ENCODE assay signal across 9 cellular contexts in the genomic region with DNA sequence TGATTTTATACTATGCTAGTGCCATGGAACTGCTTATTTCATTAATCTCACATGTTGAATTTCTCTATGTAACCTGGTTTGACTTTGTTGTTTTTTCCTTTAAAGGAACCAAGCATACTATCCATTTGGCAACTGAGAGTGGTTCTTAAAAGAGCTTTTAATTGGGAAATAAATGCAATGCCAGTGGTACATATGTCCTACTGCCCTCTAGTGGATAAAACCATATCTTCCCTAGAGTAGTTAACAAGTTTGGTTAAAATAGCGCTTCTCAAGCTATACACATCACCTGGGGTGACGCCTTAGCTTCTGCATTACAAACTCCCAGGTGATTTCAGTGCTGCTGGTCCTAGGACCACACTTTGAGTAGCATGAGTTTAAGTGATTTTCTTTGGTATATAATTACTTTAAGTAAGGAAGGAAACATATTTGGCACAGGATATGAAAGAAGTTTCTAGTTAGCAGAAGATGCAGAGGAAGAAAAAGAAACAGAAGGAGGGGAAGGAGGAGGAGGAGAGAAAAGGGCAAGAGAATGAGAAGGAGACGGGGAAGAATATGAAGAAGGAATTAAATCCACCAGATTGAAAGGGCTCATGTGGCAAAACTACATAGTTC. TPM values are rescaled to one million over a fixed set of nuclear protein-coding genes. Genes with fewer than 3 reads are reported as not detected.
A peak's percentile ranks its signal among the peaks of the same experiment; 100 is the strongest.
DNase-seq lines count a peak whose midpoint lies in the region; ATAC-seq and TF ChIP-seq lines count a peak whose summit lies in the region.
"Had no signal": no experiment of that assay in that cellular context is flagged by ENCODE, and none has a peak within 500 bp of the region (broad histone marks: within the 10 kb centered on the region; RNA-seq: fewer than 3 reads in every experiment).

No MANE protein-coding gene starts in this region.

- peaks cover 8% of the 10 kb centered on the region for H3K4me1 ChIP-seq in endodermal cell (ENCODE audit: control insufficient read depth, insufficient read depth, low read length)
- no peaks in the 10 kb centered on the region for H3K4me1 ChIP-seq in mucosa of descending colon (ENCODE audit: low read depth)

- H3K4me3 ChIP-seq in endodermal cell (ENCODE audit: low read length) = no peak overlapping the region
- no peak overlapping the region for H3K4me3 ChIP-seq in neural cell (ENCODE audit: low read length)
- H3K4me3 ChIP-seq in mucosa of descending colon = no peak overlapping the region

- TF ChIP-seq CTCF in activated CD8-positive, alpha-beta T cell treated with anti-CD3 and anti-CD28 coated beads for 36 hours (IDR thresholded peaks at IDR 0.05) = peak; percentile 46
- TF ChIP-seq CTCF in endodermal cell (conservative IDR thresholded peaks at IDR 0.05) (peak; percentile 85), neural cell (IDR thresholded peaks at IDR 0.05; ENCODE audit: poor library complexity, severe bottlenecking) (peak; percentile 49), mucosa of descending colon (IDR thresholded peaks at IDR 0.05) (no peak)

- no peak overlapping the region for H3K27ac ChIP-seq in endodermal cell (ENCODE audit: low read depth, low read length)
- no peak overlapping the region for H3K27ac ChIP-seq in neural cell (ENCODE audit: low read length)

- H3K4me1 Mint-ChIP-seq in activated CD8-positive, alpha-beta T cell treated with anti-CD3 and anti-CD28 coated beads for 36 hours (ENCODE audit: low read depth) = no peaks in the 10 kb centered on the region
- no peaks in the 10 kb centered on the region for H3K4me1 Mint-ChIP-seq in activated CD8-positive, alpha-beta T cell treated with anti-CD3 and anti-CD28 coated beads, Interleukin-2, amount 10 ng/mL, durations not matched to agents 7 days and 5 days (ENCODE audit: low read depth)
- H3K4me1 Mint-ChIP-seq in endodermal cell = peaks cover 42% of the 10 kb centered on the region
- H3K4me1 Mint-ChIP-seq: central memory CD8-positive, alpha-beta T cell had no signal

- intact Hi-C loops in activated CD8-positive, alpha-beta T cell treated with anti-CD3 and anti-CD28 coated beads for 36 hours (cut with micrococcal nuclease) = no loop called here
- intact Hi-C loops in mucosa of descending colon (cut with DNase I, micrococcal nuclease) = no loop called here

- H3K9me3 ChIP-seq in endodermal cell (ENCODE audit: control insufficient read depth, low read length) (no peaks in the 10 kb centered on the region), neural cell (ENCODE audit: low read length) (no peaks in the 10 kb centered on the region), mucosa of descending colon (no peaks in the 10 kb centered on the region)

- H3K27ac Mint-ChIP-seq in activated CD8-positive, alpha-beta T cell treated with anti-CD3 and anti-CD28 coated beads for 36 hours = no peak overlapping the region
- H3K27ac Mint-ChIP-seq in activated CD8-positive, alpha-beta T cell treated with anti-CD3 and anti-CD28 coated beads, Interleukin-2, amount 10 ng/mL, durations not matched to agents 7 days and 5 days = no peak overlapping the region
- no peak overlapping the region for H3K27ac Mint-ChIP-seq in endodermal cell

- no peak for ATAC-seq in activated CD8-positive, alpha-beta T cell treated with anti-CD3 and anti-CD28 coated beads for 36 hours
- no peak for ATAC-seq in activated CD8-positive, alpha-beta T cell treated with anti-CD3 and anti-CD28 coated beads, Interleukin-2, amount 10 ng/mL, durations not matched to agents 7 days and 5 days
- ATAC-seq in HG03354 (IDR thresholded peaks at IDR 0.05; ENCODE audit: poor library complexity, severe bottlenecking, unreplicated experiment) (peak; percentile 70), mucosa of descending colon (no peak), GM21825 (IDR thresholded peaks at IDR 0.05; ENCODE audit: unreplicated experiment) (no peak)

- H3K36me3 Mint-ChIP-seq in activated CD8-positive, alpha-beta T cell treated with anti-CD3 and anti-CD28 coated beads for 36 hours (ENCODE audit: low read depth) = no peaks in the 10 kb centered on the region
- no peaks in the 10 kb centered on the region for H3K36me3 Mint-ChIP-seq in activated CD8-positive, alpha-beta T cell treated with anti-CD3 and anti-CD28 coated beads, Interleukin-2, amount 10 ng/mL, durations not matched to agents 7 days and 5 days (ENCODE audit: low read depth)
- H3K36me3 Mint-ChIP-seq in endodermal cell (ENCODE audit: low read depth) = no peaks in the 10 kb centered on the region

- H3F3A ChIP-seq in neural cell (ENCODE audit: insufficient read depth, low read length, poor library complexity, severe bottlenecking) = no peaks in the 10 kb centered on the region

- TF ChIP-seq EP300 in neural cell (conservative IDR thresholded peaks at IDR 0.05; ENCODE audit: poor library complexity, severe bottlenecking) = no peak

- H3K27me3 Mint-ChIP-seq in activated CD8-positive, alpha-beta T cell treated with anti-CD3 and anti-CD28 coated beads for 36 hours = no peaks in the 10 kb centered on the region
- no peaks in the 10 kb centered on the region for H3K27me3 Mint-ChIP-seq in activated CD8-positive, alpha-beta T cell treated with anti-CD3 and anti-CD28 coated beads, Interleukin-2, amount 10 ng/mL, durations not matched to agents 7 days and 5 days (ENCODE audit: low read depth)
- no peaks in the 10 kb centered on the region for H3K27me3 Mint-ChIP-seq in endodermal cell (ENCODE audit: insufficient read depth)
- H3K27me3 Mint-ChIP-seq: central memory CD8-positive, alpha-beta T cell had no signal

- no peak for DNase-seq in activated CD8-positive, alpha-beta T cell treated with anti-CD3 and anti-CD28 coated beads for 36 hours
- DNase-seq in activated CD8-positive, alpha-beta T cell treated with anti-CD3 and anti-CD28 coated beads, Interleukin-2, amount 10 ng/mL, durations not matched to agents 7 days and 5 days = no peak
- DNase-seq in NCI-H748 treated with DMSO at 0.1 percent for 48 hours (lab: John Stamatoyannopoulos, UW) (peak; percentile 90), endodermal cell (peak; percentile 43), mucosa of descending colon (no peak)

- no peaks in the 10 kb centered on the region for H3K9me2 ChIP-seq in neural cell (ENCODE audit: insufficient read depth, low read length)

- TF ChIP-seq RAD21 in neural cell (conservative IDR thresholded peaks at IDR 0.05) = peak; percentile 40

- no peaks in the 10 kb centered on the region for H3K27me3 ChIP-seq in endodermal cell (ENCODE audit: control insufficient read depth, insufficient read depth, low read length, poor library complexity, severe bottlenecking)
- no peaks in the 10 kb centered on the region for H3K27me3 ChIP-seq in neural cell (ENCODE audit: insufficient read depth, low read depth, low read length)

- H3K9ac ChIP-seq in endodermal cell (ENCODE audit: extremely low read depth, low read length, poor library complexity, severe bottlenecking) (no peak overlapping the region), neural cell (ENCODE audit: low read length) (no peak overlapping the region)

- no peaks in the 10 kb centered on the region for H4K20me1 ChIP-seq in neural cell (ENCODE audit: insufficient read depth)

- H3K4me3 Mint-ChIP-seq in activated CD8-positive, alpha-beta T cell treated with anti-CD3 and anti-CD28 coated beads for 36 hours = no peak overlapping the region
- H3K4me3 Mint-ChIP-seq in activated CD8-positive, alpha-beta T cell treated with anti-CD3 and anti-CD28 coated beads, Interleukin-2, amount 10 ng/mL, durations not matched to agents 7 days and 5 days = no peak overlapping the region
- no peak overlapping the region for H3K4me3 Mint-ChIP-seq in endodermal cell
- H3K4me3 Mint-ChIP-seq: central memory CD8-positive, alpha-beta T cell had no signal

- H3K79me2 ChIP-seq in neural cell (replicated peaks; ENCODE audit: insufficient read depth, low read length) = no peaks in the 10 kb centered on the region

- CTCF ChIA-PET in activated CD8-positive, alpha-beta T cell treated with anti-CD3 and anti-CD28 coated beads for 36 hours (lab: Charles Lee) = interaction anchor here (0.6 to 2.0 kb wide), 6 partner anchors 8 to 701 kb away, joined by 3 to 6 read pairs (median 4); no protein-coding TSS in a partner anchor
- CTCF ChIA-PET in activated CD8-positive, alpha-beta T cell treated with anti-CD3 and anti-CD28 coated beads, Interleukin-2, amount 10 ng/mL, durations not matched to agents 7 days and 5 days (lab: Charles Lee) = interaction anchor here (0.6 to 0.7 kb wide), 3 partner anchors 8 to 562 kb away, joined by 3 read pairs; no protein-coding TSS in a partner anchor

- H3K4me2 ChIP-seq in neural cell (ENCODE audit: low read length) = no peak overlapping the region

- H2AFZ ChIP-seq in neural cell (ENCODE audit: low read depth, low read length) = no peak overlapping the region

- H3K9me3 Mint-ChIP-seq in activated CD8-positive, alpha-beta T cell treated with anti-CD3 and anti-CD28 coated beads for 36 hours = no peaks in the 10 kb centered on the region
- peaks cover 4% of the 10 kb centered on the region for H3K9me3 Mint-ChIP-seq in activated CD8-positive, alpha-beta T cell treated with anti-CD3 and anti-CD28 coated beads, Interleukin-2, amount 10 ng/mL, durations not matched to agents 7 days and 5 days (ENCODE audit: insufficient read depth)
- H3K9me3 Mint-ChIP-seq in endodermal cell = no peaks in the 10 kb centered on the region
- H3K9me3 Mint-ChIP-seq: central memory CD8-positive, alpha-beta T cell had no signal

- 51% methylated on average over 3 of the region's 3 CpGs; no CpG with 5 or more reads in 1 of the 2 experiments for whole genome bisulfite sequencing in endodermal cell (ENCODE audit: insufficient coverage in 1 of 2, insufficient read length in 1 of 2), 2 experiments

- H3K36me3 ChIP-seq in endodermal cell (ENCODE audit: control insufficient read depth, insufficient read depth, low read length) (no peaks in the 10 kb centered on the region), neural cell (ENCODE audit: insufficient read depth, low read length) (no peaks in the 10 kb centered on the region), mucosa of descending colon (ENCODE audit: low read depth) (no peaks in the 10 kb centered on the region)

- POLR2A ChIA-PET in activated CD8-positive, alpha-beta T cell treated with anti-CD3 and anti-CD28 coated beads for 36 hours (lab: Charles Lee) = no interaction called here
- POLR2A ChIA-PET in activated CD8-positive, alpha-beta T cell treated with anti-CD3 and anti-CD28 coated beads, Interleukin-2, amount 10 ng/mL, durations not matched to agents 7 days and 5 days (lab: Charles Lee) = no interaction called here

TF ChIP-seq in neural cell, 6 proteins besides CTCF, POLR2A, EP300 and RAD21:
- TF ChIP-seq SMC3 (conservative IDR thresholded peaks at IDR 0.05; ENCODE audit: poor library complexity) (peak; percentile 39), EZH2 (IDR thresholded peaks at IDR 0.05; ENCODE audit: borderline replicate concordance, insufficient read depth, low read length, poor library complexity, severe bottlenecking) (no peak)

RNA-seq across cellular contexts. Expression of a gene that starts 56.8 kb away (rescaled TPM):
- total RNA-seq in activated CD8-positive, alpha-beta T cell treated with anti-CD3 and anti-CD28 coated beads for 36 hours = not detected
- total RNA-seq in activated CD8-positive, alpha-beta T cell treated with anti-CD3 and anti-CD28 coated beads, Interleukin-2, amount 10 ng/mL, durations not matched to agents 7 days and 5 days = not detected
- total RNA-seq in endodermal cell (1 to 10 TPM in 1 of 2 donors, under 1 TPM in 1; 0.44 to 3.8 TPM), mucosa of descending colon (10 to 100 TPM in 1 of 3 donors, 1 to 10 TPM in 1, under 1 TPM in 1; 0.84 to 12.7 (median 4.4) TPM)
- 4.1 TPM for polyA plus RNA-seq in endodermal cell (2013, experiment 1 of 2)
- 3.5 TPM for polyA plus RNA-seq in endodermal cell (2013, experiment 2 of 2)
- not detected in 2 replicates for polyA plus RNA-seq in neural cell
- polyA minus RNA-seq in neural cell = not detected in 2 replicates

Comparison
In these comparisons a context has a peak if more than half of its experiments do, and no peak if none do; other contexts are left out.
1. DNase-seq: peak in NCI-H748 treated with DMSO at 0.1 percent for 48 hours (single experiment) and endodermal cell (single experiment); none in activated CD8-positive, alpha-beta T cell treated with anti-CD3 and anti-CD28 coated beads for 36 hours (single experiment), activated CD8-positive, alpha-beta T cell treated with anti-CD3 and anti-CD28 coated beads, Interleukin-2, amount 10 ng/mL, durations not matched to agents 7 days and 5 days (single experiment) and mucosa of descending colon (0 of 3).